Comparison of ENCODE assay signal across 1 cellular context in the genomic region with DNA sequence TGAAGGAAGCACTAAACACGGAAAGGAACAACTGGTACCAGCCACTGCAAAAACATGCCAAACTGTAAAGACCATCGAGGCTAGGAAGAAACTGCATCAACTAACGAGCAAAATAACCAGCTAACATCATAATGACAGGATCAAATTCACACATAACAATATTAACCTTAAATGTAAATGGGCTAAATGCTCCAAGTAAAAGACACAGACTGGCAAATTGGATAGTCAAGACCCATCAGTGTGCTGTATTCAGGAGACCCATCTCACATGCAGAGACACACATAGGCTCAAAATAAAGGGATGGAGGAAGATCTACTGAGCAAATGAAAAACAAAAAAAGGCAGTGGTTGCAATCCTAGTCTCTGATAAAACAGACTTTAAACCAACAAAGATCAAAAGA.
DNase-seq lines count a peak whose midpoint lies in the region; ATAC-seq, FAIRE-seq and TF ChIP-seq lines count a peak whose summit lies in the region.
"Not testable (repeated sequence)": the region's sequence is repeated elsewhere in the genome, so short reads cannot be mapped to it uniquely, and the experiment has no call there.

No MANE protein-coding gene starts in this region.

- intact Hi-C loops in K562 (cut with micrococcal nuclease) = not testable (repeated sequence)

- not testable (repeated sequence) for H2AFZ ChIP-seq in K562 (ENCODE audit: low read depth, low read length)

- H3K4me1 ChIP-seq in K562 (replicated peaks in 1 of 2; ENCODE audit: control insufficient read depth in 2 of 2, insufficient read depth in 2 of 2, low read length in 2 of 2) = not testable (repeated sequence)

- H3K27ac ChIP-seq in K562 (ENCODE audit: extremely low read depth, low read depth, low read length) = not testable (repeated sequence)

- H3K79me2 ChIP-seq in K562 (ENCODE audit: control insufficient read depth, insufficient read depth, low read length) = not testable (repeated sequence)

- WGBS in K562 (ENCODE audit: insufficient coverage, low coverage, missing lambda C conversion rate) = 67% methylated on average over 1 of the region's 3 CpGs

- not testable (repeated sequence) for H3K36me3 ChIP-seq in K562 (ENCODE audit: control insufficient read depth, insufficient read depth, low read length)

- POLR2A ChIA-PET in K562 (lab: Yijun Ruan, JAX) = not testable (repeated sequence)

- H3K9ac ChIP-seq in K562 (ENCODE audit: insufficient read depth in 1 of 2, low read depth in 2 of 2, low read length in 2 of 2) = not testable (repeated sequence)

- in situ Hi-C loops in K562 (cut with MboI) = not testable (repeated sequence)

- H3K27me3 ChIP-seq in K562 (ENCODE audit: control insufficient read depth in 2 of 2, insufficient read depth in 2 of 2, low read length in 2 of 2) = not testable (repeated sequence)

- not testable (repeated sequence) for ATAC-seq in K562

- not testable (repeated sequence) for H4K20me1 ChIP-seq in K562 (replicated peaks; ENCODE audit: control insufficient read depth, insufficient read depth, low read length)

- not testable (repeated sequence) for BruUV-seq in K562 (replicated peaks; lab: Mats Ljungman, UMichigan)

- TF ChIP-seq POLR2A in K562 (conservative IDR thresholded peaks at IDR 0.05) = not testable (repeated sequence)

- H3K4me3 ChIP-seq in K562 = not testable (repeated sequence)

- H3K4me2 ChIP-seq in K562 (ENCODE audit: insufficient read depth, low read length) = not testable (repeated sequence)

- H3K9me1 ChIP-seq in K562 (ENCODE audit: control insufficient read depth, insufficient read depth, low read length) = not testable (repeated sequence)

- TF ChIP-seq EP300 in K562 (IDR thresholded peaks at IDR 0.05; ENCODE audit: low read length) = not testable (repeated sequence)

- TF ChIP-seq CTCF in K562 (IDR thresholded peaks at IDR 0.05 in 2 of 3, conservative IDR thresholded peaks at IDR 0.05 in 1 of 3; ENCODE audit: insufficient read depth in 2 of 3, low read depth in 1 of 3, low read length in 3 of 3) = not testable (repeated sequence)

- CTCF ChIA-PET in K562 (lab: Yijun Ruan, JAX; ENCODE audit: low intra/inter-chr PET ratio) = not testable (repeated sequence)

- FAIRE-seq in K562 (lab: Jason Lieb, UNC) = not testable (repeated sequence)

- TF ChIP-seq RAD21 in K562 (CRISPR knock-in tag; conservative IDR thresholded peaks at IDR 0.05 in 1 of 2, IDR thresholded peaks at IDR 0.05 in 1 of 2) = not testable (repeated sequence)

- DNase-seq in K562 (ENCODE audit: extremely low read depth in 1 of 4, low spot score in 3 of 4) = not testable (repeated sequence)

- H3K9me3 ChIP-seq in K562 (replicated peaks; ENCODE audit: control insufficient read depth, insufficient read depth, low read depth, low read length) = not testable (repeated sequence)

TF ChIP-seq in K562, 482 proteins besides CTCF, POLR2A, EP300 and RAD21:
- TF ChIP-seq ZNF354B (CRISPR knock-in tag; IDR thresholded peaks at IDR 0.05) (peak; percentile 66; the same call in 1 of the 2 replicates), ZNF507 (tag; conservative IDR thresholded peaks at IDR 0.05) (peak; percentile 94)
